ENCODE assay signal across 9 cellular contexts in the genomic region with DNA sequence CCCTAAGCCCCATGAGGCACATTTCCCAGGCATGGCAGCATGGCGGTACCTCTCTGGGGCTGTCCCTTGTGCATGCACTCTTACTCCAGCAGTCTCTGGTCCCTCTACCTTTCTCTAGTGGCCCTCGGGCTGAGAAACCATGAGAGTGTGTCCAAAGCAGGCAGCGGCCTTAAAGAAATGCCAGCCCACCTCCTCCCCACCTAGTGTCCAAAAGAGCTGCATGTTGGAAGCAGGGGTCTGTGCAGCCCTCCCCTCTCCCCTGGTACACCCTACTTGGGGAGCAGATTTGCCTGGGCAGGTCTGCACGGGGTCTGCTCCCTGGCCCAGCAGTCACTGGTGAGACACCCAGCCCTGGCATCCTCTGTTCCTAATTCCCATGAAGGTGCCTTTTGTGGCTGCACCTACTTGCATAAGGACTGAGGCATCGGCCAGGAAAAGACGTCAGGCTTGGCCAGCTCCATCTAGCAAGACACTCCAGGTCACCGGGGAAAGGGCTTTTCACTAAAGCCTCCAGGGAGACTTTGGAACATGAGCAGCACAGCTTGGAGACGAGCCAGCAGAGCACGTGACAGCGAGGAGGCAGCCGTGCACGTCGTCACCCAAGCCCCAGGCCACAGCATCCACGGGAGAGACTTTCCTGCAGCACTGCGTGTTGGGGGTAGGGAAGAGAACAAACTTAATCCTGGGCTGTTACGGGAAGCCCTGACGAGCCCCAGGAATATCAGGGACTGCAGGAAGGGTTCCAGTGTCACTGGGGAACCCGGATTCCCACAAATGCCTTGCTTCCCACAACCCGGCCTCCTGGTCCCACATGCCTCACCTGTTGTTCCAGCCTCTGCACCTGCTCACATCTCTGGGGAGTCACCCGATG. TPM values are rescaled to one million over a fixed set of nuclear protein-coding genes. Genes with fewer than 3 reads are reported as not detected.
A peak's percentile ranks its signal among the peaks of the same experiment; 100 is the strongest.
DNase-seq lines count a peak whose midpoint lies in the region; ATAC-seq and TF ChIP-seq lines count a peak whose summit lies in the region.
"Had no signal": no experiment of that assay in that cellular context is flagged by ENCODE, and none has a peak within 500 bp of the region (broad histone marks: within the 10 kb centered on the region; RNA-seq: fewer than 3 reads in every experiment).

No MANE protein-coding gene starts in this region.

- H3K4me3 ChIP-seq in SJCRH30 (peak overlapping the region; percentile 7; the same call in 1 of the 2 replicates), cardiac muscle cell (no peak overlapping the region), sigmoid colon (no peak overlapping the region)

- H3K27ac ChIP-seq in SJCRH30: peak overlapping the region; percentile 80
- peak overlapping the region; percentile 37 for H3K27ac ChIP-seq in cardiac muscle cell
- peak overlapping the region in 3 of 4 donors; percentile 1 to 41 (median 22) for H3K27ac ChIP-seq in sigmoid colon

- peak; percentile 15 for DNase-seq in HK-2 (ENCODE audit: unreplicated experiment)
- DNase-seq in SJCRH30: peak; percentile 84 to 89
- peak; percentile 51 to 61 for DNase-seq in cardiac muscle cell (ENCODE audit: low read depth in 1 of 2, low spot score in 1 of 2)
- peak; percentile 85 for DNase-seq in sigmoid colon
- no peak for DNase-seq in NCI-H2227 treated with DMSO at 0.1 percent for 48 hours (lab: John Stamatoyannopoulos, UW)
- no peak for DNase-seq in activated CD8-positive, alpha-beta memory T cell treated with anti-CD3 and anti-CD28 coated beads for 24 hours
- DNase-seq: naive B cell had no signal

- ATAC-seq in HG03342 (IDR thresholded peaks at IDR 0.05; ENCODE audit: unreplicated experiment) (no peak), GM21367 (IDR thresholded peaks at IDR 0.05; ENCODE audit: unreplicated experiment) (no peak)

- no peak for TF ChIP-seq POLR2A in sigmoid colon (IDR thresholded peaks at IDR 0.05)

- intact Hi-C loops in sigmoid colon (cut with DNase I): no loop called here

- TF ChIP-seq EP300 in sigmoid colon (IDR thresholded peaks at IDR 0.05): no peak

- TF ChIP-seq CTCF in cardiac muscle cell (IDR thresholded peaks at IDR 0.05; ENCODE audit: low read depth, low read length) (no peak), sigmoid colon (IDR thresholded peaks at IDR 0.05) (no peak)

- no peaks in the 10 kb centered on the region for H3K9me3 ChIP-seq in SJCRH30 (replicated peaks)
- H3K9me3 ChIP-seq in cardiac muscle cell (ENCODE audit: low read depth): no peaks in the 10 kb centered on the region
- no peaks in the 10 kb centered on the region for H3K9me3 ChIP-seq in sigmoid colon

- WGBS in sigmoid colon, 2 donors: 28 to 59% methylated on average over 20 of the region's 20 CpGs

- H3K27me3 ChIP-seq in SJCRH30: no peaks in the 10 kb centered on the region
- no peaks in the 10 kb centered on the region for H3K27me3 ChIP-seq in cardiac muscle cell
- H3K27me3 ChIP-seq in sigmoid colon: no peaks in the 10 kb centered on the region

- no peaks in the 10 kb centered on the region for H3K36me3 ChIP-seq in SJCRH30
- no peaks in the 10 kb centered on the region for H3K36me3 ChIP-seq in cardiac muscle cell
- no peaks in the 10 kb centered on the region for H3K36me3 ChIP-seq in sigmoid colon

- H3K4me1 ChIP-seq in SJCRH30: peaks cover 33% of the 10 kb centered on the region
- H3K4me1 ChIP-seq in cardiac muscle cell (ENCODE audit: low read depth): peaks cover 20% of the 10 kb centered on the region
- peaks cover 0 to 34% (median 26%) of the 10 kb centered on the region in 4 donors for H3K4me1 ChIP-seq in sigmoid colon

RNA-seq across cellular contexts. Expression of a gene that starts 38.8 kb away (rescaled TPM):
- total RNA-seq in SJCRH30 (2014; rRNA removed; shearing (Covaris generic)): 54.6 and 57.0 TPM in 2 replicates
- 31.7 and 36.3 TPM in 2 replicates for total RNA-seq in cardiac muscle cell
- polyA plus RNA-seq in cardiac muscle cell: 65.4 and 94.5 TPM in 2 replicates
- 10 to 100 TPM; 49.3 to 61.4 (median 56.3) TPM for total RNA-seq in sigmoid colon
- 10 to 100 TPM; 17.1 to 35.6 (median 19.2) TPM for polyA plus RNA-seq in sigmoid colon

Comparison
In these comparisons a context has a peak if more than half of its experiments do, and no peak if none do; other contexts are left out.
1. DNase-seq: peak in HK-2 (single experiment), SJCRH30 (2 of 2), cardiac muscle cell (2 of 2) and sigmoid colon (single experiment); none in NCI-H2227 treated with DMSO at 0.1 percent for 48 hours (single experiment) and activated CD8-positive, alpha-beta memory T cell treated with anti-CD3 and anti-CD28 coated beads for 24 hours (single experiment).
2. H3K27ac ChIP-seq: peak in every context shown above with its lines; median percentile 80 in SJCRH30; 37 in cardiac muscle cell; 22 in sigmoid colon.